ENCODE assay signal across 21 cellular contexts in the genomic region with DNA sequence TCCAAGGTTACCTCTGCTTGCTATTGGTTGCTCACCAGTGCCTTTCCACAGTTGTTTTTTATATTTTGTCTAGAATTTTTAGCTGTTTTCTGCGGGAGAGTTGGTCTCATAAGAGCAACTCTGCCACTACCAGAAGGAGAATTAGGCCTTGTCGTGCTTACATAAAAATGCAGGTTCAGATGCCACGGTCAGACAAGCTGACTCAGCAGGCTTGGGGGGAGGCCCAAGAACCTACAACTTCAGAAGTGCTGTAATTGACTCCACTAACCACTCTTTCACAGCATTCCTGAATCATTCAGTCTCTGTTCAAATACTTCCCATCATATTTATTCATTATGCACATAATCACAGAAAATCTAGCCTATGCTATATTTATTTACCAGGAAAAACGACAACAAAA. TPM values are rescaled to one million over a fixed set of nuclear protein-coding genes. Genes with fewer than 3 reads are reported as not detected.
A peak's percentile ranks its signal among the peaks of the same experiment; 100 is the strongest.
DNase-seq lines count a peak whose midpoint lies in the region; ATAC-seq, FAIRE-seq and TF ChIP-seq lines count a peak whose summit lies in the region.
"Had no signal": no experiment of that assay in that cellular context is flagged by ENCODE, and none has a peak within 500 bp of the region (broad histone marks: within the 10 kb centered on the region; RNA-seq: fewer than 3 reads in every experiment).

No MANE protein-coding gene starts in this region.

- H3K9me3 Mint-ChIP-seq in stimulated activated naive CD8-positive, alpha-beta T cell treated with anti-CD3 and anti-CD28 coated beads, Interleukin-15, Interleukin-2, amounts not matched to agents 100 ng/mL and 50 ng/mL, for 24 hours = no peaks in the 10 kb centered on the region
- no peaks in the 10 kb centered on the region for H3K9me3 Mint-ChIP-seq in IgD-negative memory B cell
- H3K9me3 Mint-ChIP-seq: CD4-positive, CD25-positive, alpha-beta regulatory T cell; CD8-positive, alpha-beta T cell had no signal

- DNase-seq in stimulated activated naive CD8-positive, alpha-beta T cell treated with anti-CD3 and anti-CD28 coated beads, Interleukin-15, Interleukin-2, amounts not matched to agents 100 U/mL and 50 U/mL, for 24 hours = no peak
- no peak for DNase-seq in K562 (ENCODE audit: extremely low read depth in 1 of 4, low spot score in 3 of 4)
- DNase-seq in A673 (ENCODE audit: low spot score) = no peak
- no peak for DNase-seq in amygdala (lab: John Stamatoyannopoulos, UW)
- DNase-seq: 8988T; Caco-2; CD4-positive, CD25-positive, alpha-beta regulatory T cell; CD8-positive, alpha-beta T cell; DMS153; DND-41; GM23248; H7; HCEC 1CT had no signal

- no peak overlapping the region for H2AFZ ChIP-seq in K562 (ENCODE audit: low read depth, low read length)
- H2AFZ ChIP-seq: GM23248 had no signal

- peaks cover 74% of the 10 kb centered on the region for H3K36me3 ChIP-seq in K562 (ENCODE audit: control insufficient read depth, insufficient read depth, low read length)
- H3K36me3 ChIP-seq in A673 (ENCODE audit: insufficient read depth, low read length, poor library complexity, severe bottlenecking) = peaks cover 37% of the 10 kb centered on the region

- H3K4me1 Mint-ChIP-seq in stimulated activated naive CD8-positive, alpha-beta T cell treated with anti-CD3 and anti-CD28 coated beads, Interleukin-15, Interleukin-2, amounts not matched to agents 100 ng/mL and 50 ng/mL, for 24 hours (ENCODE audit: low read depth) = peaks cover under 1% of the 10 kb centered on the region
- H3K4me1 Mint-ChIP-seq in IgD-negative memory B cell = no peaks in the 10 kb centered on the region
- H3K4me1 Mint-ChIP-seq: B cell had no signal

- H3K9ac ChIP-seq in K562 (ENCODE audit: insufficient read depth in 1 of 2, low read depth in 2 of 2, low read length in 2 of 2) = no peak overlapping the region
- H3K9ac ChIP-seq: BLaER1, GM23248 had no signal

- no peak overlapping the region for H3K4me2 ChIP-seq in K562 (ENCODE audit: insufficient read depth, low read length)
- H3K4me2 ChIP-seq: BLaER1 had no signal

- no peaks in the 10 kb centered on the region for H3K9me1 ChIP-seq in K562 (ENCODE audit: control insufficient read depth, insufficient read depth, low read length)

- TF ChIP-seq CTCF in K562 (IDR thresholded peaks at IDR 0.05 in 2 of 3, conservative IDR thresholded peaks at IDR 0.05 in 1 of 3; ENCODE audit: insufficient read depth in 2 of 3, low read depth in 1 of 3, low read length in 3 of 3) = no peak
- TF ChIP-seq CTCF in A673 (conservative IDR thresholded peaks at IDR 0.05; ENCODE audit: low read depth, low read length) = no peak

- TF ChIP-seq RAD21 in K562 (CRISPR knock-in tag; conservative IDR thresholded peaks at IDR 0.05 in 1 of 2, IDR thresholded peaks at IDR 0.05 in 1 of 2) = no peak

- H3K4me1 ChIP-seq in K562 (replicated peaks in 1 of 2; ENCODE audit: control insufficient read depth in 2 of 2, insufficient read depth in 2 of 2, low read length in 2 of 2) (no peaks in the 10 kb centered on the region), A673 (ENCODE audit: insufficient read depth, low read length, poor library complexity, severe bottlenecking) (no peaks in the 10 kb centered on the region)
- H3K4me1 ChIP-seq: BLaER1, Caco-2 had no signal

- WGBS in K562 (ENCODE audit: insufficient coverage, low coverage, missing lambda C conversion rate) = 88% methylated on average over 4 of the region's 4 CpGs

- H3K4me3 Mint-ChIP-seq in stimulated activated naive CD8-positive, alpha-beta T cell treated with anti-CD3 and anti-CD28 coated beads, Interleukin-15, Interleukin-2, amounts not matched to agents 100 ng/mL and 50 ng/mL, for 24 hours = no peak overlapping the region
- H3K4me3 Mint-ChIP-seq in IgD-negative memory B cell = no peak overlapping the region
- H3K4me3 Mint-ChIP-seq: B cell; CD4-positive, CD25-positive, alpha-beta regulatory T cell; CD8-positive, alpha-beta T cell had no signal

- H3K27ac Mint-ChIP-seq in stimulated activated naive CD8-positive, alpha-beta T cell treated with anti-CD3 and anti-CD28 coated beads, Interleukin-15, Interleukin-2, amounts not matched to agents 100 ng/mL and 50 ng/mL, for 24 hours = peak overlapping the region; percentile 13
- H3K27ac Mint-ChIP-seq in IgD-negative memory B cell = peak overlapping the region in 2 of 3 donors; percentile 12 to 62
- H3K27ac Mint-ChIP-seq: B cell; CD8-positive, alpha-beta T cell had no signal

- no peaks in the 10 kb centered on the region for H3K9me3 ChIP-seq in K562 (replicated peaks; ENCODE audit: control insufficient read depth, insufficient read depth, low read depth, low read length)
- H3K9me3 ChIP-seq in A673 (ENCODE audit: low read depth, low read length, poor library complexity, severe bottlenecking) = no peaks in the 10 kb centered on the region
- H3K9me3 ChIP-seq: BLaER1, Caco-2 had no signal

- ATAC-seq in stimulated activated naive CD8-positive, alpha-beta T cell treated with anti-CD3 and anti-CD28 coated beads, Interleukin-15, Interleukin-2, amounts not matched to agents 100 U/mL and 50 U/mL, for 24 hours = no peak
- ATAC-seq in K562 (no peak), HG03457 (IDR thresholded peaks at IDR 0.05; ENCODE audit: unreplicated experiment) (no peak)
- ATAC-seq: CD8-positive, alpha-beta T cell had no signal

- no peak for FAIRE-seq in K562 (lab: Jason Lieb, UNC)
- FAIRE-seq: GM19239, H1 had no signal

- in situ Hi-C loops in K562 (cut with MboI) = no loop called here

- no peak overlapping the region for H3K27ac ChIP-seq in K562 (ENCODE audit: extremely low read depth, low read depth, low read length)
- H3K27ac ChIP-seq in A673 (ENCODE audit: low read depth, low read length, poor library complexity, severe bottlenecking) = no peak overlapping the region
- H3K27ac ChIP-seq: BLaER1, C4-2B, GM23248 had no signal

- H3K79me2 ChIP-seq in K562 (ENCODE audit: control insufficient read depth, insufficient read depth, low read length) = no peaks in the 10 kb centered on the region

- H3K36me3 Mint-ChIP-seq in stimulated activated naive CD8-positive, alpha-beta T cell treated with anti-CD3 and anti-CD28 coated beads, Interleukin-15, Interleukin-2, amounts not matched to agents 100 ng/mL and 50 ng/mL, for 24 hours (ENCODE audit: low read depth) = peaks cover 71% of the 10 kb centered on the region
- H3K36me3 Mint-ChIP-seq in IgD-negative memory B cell = peaks cover 7% of the 10 kb centered on the region

- TF ChIP-seq POLR2A in K562 (conservative IDR thresholded peaks at IDR 0.05) = no peak

- no peak for TF ChIP-seq EP300 in K562 (IDR thresholded peaks at IDR 0.05; ENCODE audit: low read length)

- CTCF ChIA-PET in K562 (lab: Yijun Ruan, JAX; ENCODE audit: low intra/inter-chr PET ratio) = no interaction called here
- CTCF ChIA-PET in A673 (lab: Charles Lee) = no interaction called here

- H3K27me3 Mint-ChIP-seq in stimulated activated naive CD8-positive, alpha-beta T cell treated with anti-CD3 and anti-CD28 coated beads, Interleukin-15, Interleukin-2, amounts not matched to agents 100 ng/mL and 50 ng/mL, for 24 hours = no peaks in the 10 kb centered on the region
- H3K27me3 Mint-ChIP-seq in IgD-negative memory B cell = no peaks in the 10 kb centered on the region
- H3K27me3 Mint-ChIP-seq: B cell; CD4-positive, CD25-positive, alpha-beta regulatory T cell had no signal

- H3K4me3 ChIP-seq in K562 (no peak overlapping the region), A673 (ENCODE audit: low read depth, low read length, poor library complexity, severe bottlenecking) (no peak overlapping the region)
- H3K4me3 ChIP-seq: BLaER1, GM23248 had no signal

- POLR2A ChIA-PET in K562 (lab: Yijun Ruan, JAX) (no interaction called here), A673 (lab: Charles Lee; ENCODE audit: low non-redundant PET) (no interaction called here)

- intact Hi-C loops in K562 (cut with micrococcal nuclease) (no loop called here), A673 (cut with micrococcal nuclease; ENCODE audit: unreplicated experiment) (no loop called here)

- no TSS peak for BruUV-seq in K562 (replicated peaks; lab: Mats Ljungman, UMichigan)
- BruUV-seq in A673 (replicated peaks; lab: Mats Ljungman, UMichigan) = no TSS peak

- H4K20me1 ChIP-seq in K562 (replicated peaks; ENCODE audit: control insufficient read depth, insufficient read depth, low read length) = no peaks in the 10 kb centered on the region
- H4K20me1 ChIP-seq: BLaER1 had no signal

- H3K27me3 ChIP-seq in K562 (ENCODE audit: control insufficient read depth in 2 of 2, insufficient read depth in 2 of 2, low read length in 2 of 2) = no peaks in the 10 kb centered on the region
- H3K27me3 ChIP-seq in A673 (replicated peaks; ENCODE audit: insufficient read depth, low read depth, low read length, poor library complexity) = no peaks in the 10 kb centered on the region
- H3K27me3 ChIP-seq: BLaER1 had no signal

RNA-seq across cellular contexts. Expression of gene YRDC, which starts 23.1 kb away (rescaled TPM):
- polyA plus RNA-seq in IgD-negative memory B cell (14.9 TPM), K562 (2011; rRNA removed) (49.8 and 56.0 TPM in 2 replicates), K562 (2014; fragmentation: Illumina TruSeq; extraction: Trizol) (40.2 and 44.8 TPM in 2 replicates), K562 (2014; fragmentation: Nextera tagmentation; extraction: Ambion mirVana) (10 to 100 TPM; 11.1 to 16.7 TPM), K562 (2014; rRNA removed) (54.4 and 58.9 TPM in 2 replicates)
- 10.5 and 18.9 TPM in 2 replicates for total RNA-seq in K562 (2011; cell fraction: chromatin; rRNA removed; ENCODE audit: low replicate concordance)
- 20.5 and 22.2 TPM in 2 replicates for total RNA-seq in K562 (2011; cell fraction: nucleolus; rRNA removed)
- 21.0 and 24.2 TPM in 2 replicates for total RNA-seq in K562 (2011; cell fraction: nucleoplasm; rRNA removed)
- total RNA-seq in K562 (2014; rRNA removed) (58.5 and 65.1 TPM in 2 replicates), K562 (2014; rRNA removed; fragmentation: Illumina TruSeq; extraction: Trizol) (47.2 and 51.0 TPM in 2 replicates), K562 (2015; rRNA removed; fragmentation: Illumina TruSeq; extraction: Trizol) (34.1 and 34.2 TPM in 2 replicates), K562 (2021) (57.2 and 60.1 TPM in 2 replicates), A673 (2021) (30.4 and 38.5 TPM in 2 replicates)
- 48.6 and 49.6 TPM in 2 replicates for polyA plus RNA-seq in K562 (2011; cell fraction: cytosol; rRNA removed)
- polyA plus RNA-seq in K562 (2011; cell fraction: nucleus; rRNA removed) = 18.8 and 19.7 TPM in 2 replicates
- polyA plus RNA-seq in K562 (2012) = 32.7 and 40.3 TPM in 2 replicates
- 25.0 and 26.0 TPM in 2 replicates for polyA minus RNA-seq in K562 (2011; rRNA and poly(A)+ RNA removed)
- 19.2 and 24.3 TPM in 2 replicates for polyA minus RNA-seq in K562 (2011; cell fraction: cytosol; rRNA and poly(A)+ RNA removed)
- 10.4 and 11.3 TPM in 2 replicates for polyA minus RNA-seq in K562 (2011; cell fraction: nucleus; rRNA and poly(A)+ RNA removed)

RNA-seq across cellular contexts. Expression of gene C1orf122, which starts 23.5 kb away (rescaled TPM):
- polyA plus RNA-seq in IgD-negative memory B cell = 30.6 TPM
- total RNA-seq in K562 (2011; cell fraction: chromatin; rRNA removed; ENCODE audit: low replicate concordance) = 2.4 and 6.3 TPM in 2 replicates
- total RNA-seq in K562 (2011; cell fraction: nucleolus; rRNA removed) = 12.6 and 15.3 TPM in 2 replicates
- 6.2 and 7.9 TPM in 2 replicates for total RNA-seq in K562 (2011; cell fraction: nucleoplasm; rRNA removed)
- total RNA-seq in K562 (2014; rRNA removed) = 70.9 and 85.3 TPM in 2 replicates
- total RNA-seq in K562 (2014; rRNA removed; fragmentation: Illumina TruSeq; extraction: Trizol) = 11.2 TPM in 2 replicates
- total RNA-seq in K562 (2015; rRNA removed; fragmentation: Illumina TruSeq; extraction: Trizol) = 18.6 and 22.0 TPM in 2 replicates
- total RNA-seq in K562 (2021) = 51.5 and 52.5 TPM in 2 replicates
- 17.3 and 20.7 TPM in 2 replicates for polyA plus RNA-seq in K562 (2011; rRNA removed)
- 18.1 and 59.5 TPM in 2 replicates for polyA plus RNA-seq in K562 (2011; cell fraction: cytosol; rRNA removed)
- polyA plus RNA-seq in K562 (2011; cell fraction: nucleus; rRNA removed) = 20.9 and 26.5 TPM in 2 replicates
- 19.8 and 25.5 TPM in 2 replicates for polyA plus RNA-seq in K562 (2012)
- 8.5 and 12.4 TPM in 2 replicates for polyA plus RNA-seq in K562 (2014; fragmentation: Illumina TruSeq; extraction: Trizol)
- polyA plus RNA-seq in K562 (2014; fragmentation: Nextera tagmentation; extraction: Ambion mirVana) = 1 to 10 TPM; 3.6 to 5.2 TPM
- 47.9 and 58.3 TPM in 2 replicates for polyA plus RNA-seq in K562 (2014; rRNA removed)
- 2.0 and 2.6 TPM in 2 replicates for polyA minus RNA-seq in K562 (2011; rRNA and poly(A)+ RNA removed)
- polyA minus RNA-seq in K562 (2011; cell fraction: cytosol; rRNA and poly(A)+ RNA removed) = 5.5 and 5.9 TPM in 2 replicates
- 4.3 and 5.7 TPM in 2 replicates for polyA minus RNA-seq in K562 (2011; cell fraction: nucleus; rRNA and poly(A)+ RNA removed)
- total RNA-seq in A673 (2021) = 31.0 and 33.5 TPM in 2 replicates

RNA-seq across cellular contexts. Expression of gene MTF1, which starts 28.3 kb away (rescaled TPM):
- polyA plus RNA-seq in IgD-negative memory B cell = 23.6 TPM
- total RNA-seq in K562 (2011; cell fraction: chromatin; rRNA removed; ENCODE audit: low replicate concordance) = 31.8 and 48.9 TPM in 2 replicates
- 9.0 and 9.3 TPM in 2 replicates for total RNA-seq in K562 (2011; cell fraction: nucleolus; rRNA removed)
- 11.7 and 13.0 TPM in 2 replicates for total RNA-seq in K562 (2011; cell fraction: nucleoplasm; rRNA removed)
- total RNA-seq in K562 (2014; rRNA removed) = 1.1 and 2.6 TPM in 2 replicates
- total RNA-seq in K562 (2014; rRNA removed; fragmentation: Illumina TruSeq; extraction: Trizol) = 6.7 and 7.1 TPM in 2 replicates
- total RNA-seq in K562 (2015; rRNA removed; fragmentation: Illumina TruSeq; extraction: Trizol) = 4.3 and 4.4 TPM in 2 replicates
- 11.3 and 12.2 TPM in 2 replicates for total RNA-seq in K562 (2021)
- polyA plus RNA-seq in K562 (2011; rRNA removed) = 4.8 and 5.1 TPM in 2 replicates
- 3.1 and 4.5 TPM in 2 replicates for polyA plus RNA-seq in K562 (2011; cell fraction: cytosol; rRNA removed)
- 5.0 and 7.5 TPM in 2 replicates for polyA plus RNA-seq in K562 (2011; cell fraction: nucleus; rRNA removed)
- polyA plus RNA-seq in K562 (2012) = 2.3 and 5.2 TPM in 2 replicates
- 5.2 and 6.1 TPM in 2 replicates for polyA plus RNA-seq in K562 (2014; fragmentation: Illumina TruSeq; extraction: Trizol)
- polyA plus RNA-seq in K562 (2014; fragmentation: Nextera tagmentation; extraction: Ambion mirVana) = 1 to 10 TPM; 1.9 to 2.4 TPM
- polyA plus RNA-seq in K562 (2014; rRNA removed) = 2.9 and 3.6 TPM in 2 replicates
- polyA minus RNA-seq in K562 (2011; rRNA and poly(A)+ RNA removed) = 16.1 and 36.5 TPM in 2 replicates
- polyA minus RNA-seq in K562 (2011; cell fraction: cytosol; rRNA and poly(A)+ RNA removed) = 2.8 and 3.1 TPM in 2 replicates
- 3.2 and 6.2 TPM in 2 replicates for polyA minus RNA-seq in K562 (2011; cell fraction: nucleus; rRNA and poly(A)+ RNA removed)
- 18.9 and 19.8 TPM in 2 replicates for total RNA-seq in A673 (2021)

RNA-seq across cellular contexts. Expression of gene MANEAL, which starts 37.5 kb away (rescaled TPM):
- polyA plus RNA-seq in IgD-negative memory B cell (2.7 TPM), K562 (2011; rRNA removed) (1.0 and 3.2 TPM in 2 replicates), K562 (2014; fragmentation: Illumina TruSeq; extraction: Trizol) (1.6 and 1.9 TPM in 2 replicates), K562 (2014; fragmentation: Nextera tagmentation; extraction: Ambion mirVana) (under 1 TPM; 0.37 to 0.59 TPM), K562 (2014; rRNA removed) (0.95 and 1.00 TPM in 2 replicates)
- 1.1 and 3.1 TPM in 2 replicates for total RNA-seq in K562 (2011; cell fraction: chromatin; rRNA removed; ENCODE audit: low replicate concordance)
- 3.7 and 4.5 TPM in 2 replicates for total RNA-seq in K562 (2011; cell fraction: nucleolus; rRNA removed)
- 3.5 and 3.7 TPM in 2 replicates for total RNA-seq in K562 (2011; cell fraction: nucleoplasm; rRNA removed)
- total RNA-seq in K562 (2014; rRNA removed) (1.2 and 2.7 TPM in 2 replicates), K562 (2014; rRNA removed; fragmentation: Illumina TruSeq; extraction: Trizol) (1.1 TPM in 2 replicates), K562 (2015; rRNA removed; fragmentation: Illumina TruSeq; extraction: Trizol) (2.0 and 2.1 TPM in 2 replicates), K562 (2021) (2.0 and 2.2 TPM in 2 replicates), A673 (2021) (5.9 and 7.3 TPM in 2 replicates)
- 2.0 and 5.7 TPM in 2 replicates for polyA plus RNA-seq in K562 (2011; cell fraction: cytosol; rRNA removed)
- polyA plus RNA-seq in K562 (2011; cell fraction: nucleus; rRNA removed) = 0.65 and 2.1 TPM in 2 replicates
- polyA plus RNA-seq in K562 (2012) = 1.1 and 2.3 TPM in 2 replicates
- polyA minus RNA-seq in K562 (2011; rRNA and poly(A)+ RNA removed) = 0.69 and 2.1 TPM in 2 replicates
- 2.5 and 4.6 TPM in 2 replicates for polyA minus RNA-seq in K562 (2011; cell fraction: cytosol; rRNA and poly(A)+ RNA removed)
- polyA minus RNA-seq in K562 (2011; cell fraction: nucleus; rRNA and poly(A)+ RNA removed) = 0.44 and 0.81 TPM in 2 replicates
